19 cellular contexts compared by ENCODE assay signal in genomic region chr11:85531498-85531897, GRCh38.
"Had no signal": no experiment of that assay in that cellular context is flagged by ENCODE, and none has a peak within 500 bp of the region (broad histone marks: within the 10 kb centered on the region; RNA-seq: fewer than 3 reads in every experiment).

No MANE protein-coding gene starts in this region.

- H3K4me3 Mint-ChIP-seq: central memory CD8-positive, alpha-beta T cell; nephron progenitor cell had no signal

- H3K27ac ChIP-seq: dorsolateral prefrontal cortex, neutrophil, right atrium auricular region, sigmoid colon, skin epidermis, stomach, thoracic aorta had no signal

- H3K27ac Mint-ChIP-seq: nephron progenitor cell had no signal

- H3K4me1 ChIP-seq: sigmoid colon, stomach had no signal

- H3K4me1 Mint-ChIP-seq: central memory CD8-positive, alpha-beta T cell had no signal

- DNase-seq: cortex of kidney; dorsolateral prefrontal cortex; effector CD8-positive, alpha-beta T cell; foreskin melanocyte; left colon; mammary epithelial cell; midbrain; nephron progenitor cell; sigmoid colon; stimulated activated CD4-positive, alpha-beta T cell treated with anti-CD3 and anti-CD28 coated beads, Interleukin-2, amount 100 ng/mL, for 24 hours; stimulated activated naive CD4-positive, alpha-beta T cell; stomach; substantia nigra; trophoblast cell had no signal

- H3K27me3 ChIP-seq: dorsolateral prefrontal cortex, neutrophil, right atrium auricular region, sigmoid colon, stomach had no signal

- ATAC-seq: left colon had no signal

- H3K4me3 ChIP-seq: dorsolateral prefrontal cortex, right atrium auricular region, sigmoid colon, skin epidermis, stomach, thoracic aorta had no signal

- H3K9me3 ChIP-seq: neutrophil, thoracic aorta had no signal

- H3K36me3 ChIP-seq: neutrophil, right atrium auricular region, thoracic aorta had no signal
